1 cellular context compared by ENCODE assay signal in genomic region chr20:13684566-13685222, GRCh38.
TF ChIP-seq lines count a peak whose summit lies in the region.

No MANE protein-coding gene starts in this region.

TF ChIP-seq in GM12878, 131 proteins besides CTCF, POLR2A, EP300 and RAD21 (continued from another document and continues in another):
- TF ChIP-seq BMI1 (IDR thresholded peaks at IDR 0.05; ENCODE audit: borderline replicate concordance) (no peak), ATF2 (IDR thresholded peaks at IDR 0.05; ENCODE audit: low read length) (peak; percentile 68), RUNX3 (IDR thresholded peaks at IDR 0.05; ENCODE audit: low read length) (peak; percentile 80), CHD2 (IDR thresholded peaks at IDR 0.05; ENCODE audit: borderline replicate concordance, low read depth, low read length) (no peak), DPF2 (IDR thresholded peaks at IDR 0.05) (no peak), BCL3 (IDR thresholded peaks at IDR 0.05; ENCODE audit: borderline replicate concordance, insufficient read depth, low read depth, low read length, poor library complexity, severe bottlenecking) (no peak), KLF5 (IDR thresholded peaks at IDR 0.05; ENCODE audit: partially characterized antibody) (no peak), MEF2A (IDR thresholded peaks at IDR 0.05; ENCODE audit: insufficient read depth, low read depth, low read length) (0 out of 2 replicates have a peak, but pooled peaks have one; percentile 26), E4F1 (IDR thresholded peaks at IDR 0.05; ENCODE audit: borderline replicate concordance, partially characterized antibody) (no peak), MEF2B (IDR thresholded peaks at IDR 0.05; ENCODE audit: partially characterized antibody, poor library complexity, severe bottlenecking) (no peak), PAX8 (IDR thresholded peaks at IDR 0.05) (no peak), MAX (IDR thresholded peaks at IDR 0.05; ENCODE audit: low read depth, low read length) (no peak), CHD1 (IDR thresholded peaks at IDR 0.05; ENCODE audit: low read depth, low read length) (no peak), ZNF687 (IDR thresholded peaks at IDR 0.05) (no peak), USF1 (IDR thresholded peaks at IDR 0.05; ENCODE audit: borderline replicate concordance, extremely low read length, insufficient read depth, low read depth, low read length) (no peak), ZNF384 (IDR thresholded peaks at IDR 0.05; ENCODE audit: borderline replicate concordance, low read depth, low read length) (no peak), GABPA (IDR thresholded peaks at IDR 0.05; ENCODE audit: low read depth) (no peak), POLR2AphosphoS5 (IDR thresholded peaks at IDR 0.05; ENCODE audit: low read length) (no peak), ZNF207 (IDR thresholded peaks at IDR 0.05; ENCODE audit: borderline replicate concordance) (no peak), SRF (IDR thresholded peaks at IDR 0.05; ENCODE audit: low read depth in 2 of 2, low read length in 2 of 2) (0 out of 4 replicates have a peak, but pooled peaks of 1 of the 2 experiments have one; percentile 12), HSF1 (IDR thresholded peaks at IDR 0.05; ENCODE audit: low read depth, low read length) (no peak), PML (IDR thresholded peaks at IDR 0.05; ENCODE audit: low read length) (no peak), CHD4 (IDR thresholded peaks at IDR 0.05) (no peak), EED (IDR thresholded peaks at IDR 0.05; ENCODE audit: low read depth) (peak; percentile 80), YBX1 (IDR thresholded peaks at IDR 0.05) (no peak), MTA3 (IDR thresholded peaks at IDR 0.05; ENCODE audit: borderline replicate concordance, low read length) (no peak), TCF7 (IDR thresholded peaks at IDR 0.05; ENCODE audit: borderline replicate concordance) (no peak), GATAD2B (conservative IDR thresholded peaks at IDR 0.05; ENCODE audit: low read depth) (0 out of 2 replicates have a peak, but pooled peaks have one; percentile 25), REST (IDR thresholded peaks at IDR 0.05; ENCODE audit: low read depth, low read length) (no peak), YY1 (IDR thresholded peaks at IDR 0.05; ENCODE audit: low read depth, low read length) (no peak), LARP7 (IDR thresholded peaks at IDR 0.05) (no peak), ZNF592 (IDR thresholded peaks at IDR 0.05) (no peak), SUPT20H (IDR thresholded peaks at IDR 0.05; ENCODE audit: borderline replicate concordance, control insufficient read depth, low read depth, low read length) (no peak), RBBP5 (conservative IDR thresholded peaks at IDR 0.05) (no peak), NBN (IDR thresholded peaks at IDR 0.05) (no peak), E2F4 (IDR thresholded peaks at IDR 0.05; ENCODE audit: low read depth, low read length) (no peak), SPI1 (IDR thresholded peaks at IDR 0.05; ENCODE audit: borderline replicate concordance, insufficient read depth, low read depth, low read length) (peak; percentile 17; the same call in 1 of the 2 replicates), SMAD1 (IDR thresholded peaks at IDR 0.05; ENCODE audit: low read depth, partially characterized antibody) (no peak), HDAC6 (IDR thresholded peaks at IDR 0.05; ENCODE audit: unreplicated experiment) (no peak), SMC3 (IDR thresholded peaks at IDR 0.05; ENCODE audit: borderline replicate concordance, low read length) (no peak), IKZF1 (conservative IDR thresholded peaks at IDR 0.05) (0 out of 2 replicates have a peak, but pooled peaks have one; percentile 33)
